ENCODE assay signal across 23 cellular contexts in genomic region chr15:48281674-48282073, GRCh38.
"Had no signal": no experiment of that assay in that cellular context is flagged by ENCODE, and none has a peak within 500 bp of the region (broad histone marks: within the 10 kb centered on the region; RNA-seq: fewer than 3 reads in every experiment).

No MANE protein-coding gene starts in this region.

- H3K27ac Mint-ChIP-seq: activated B cell treated with CpG ODN at 0.5 μM for 24 hours; activated CD4-positive, alpha-beta memory T cell treated with anti-CD3 and anti-CD28 coated beads for 36 hours; activated CD8-positive, alpha-beta memory T cell treated with anti-CD3 and anti-CD28 coated beads, Interleukin-2, amount 10 ng/mL, durations not matched to agents 7 days and 5 days; activated naive CD8-positive, alpha-beta T cell treated with anti-CD3 and anti-CD28 coated beads for 36 hours; activated T-helper 17 cell treated with anti-CD3 and anti-CD28 coated beads, Interleukin-2, amount 50 U/mL, for 72 hours; memory B cell; naive thymus-derived CD4-positive, alpha-beta T cell; stimulated activated memory B cell treated with anti-CD40 and anti-IgM and Interleukin-4, amounts not matched to agents 10 μg/mL and 1 μg/mL and 100 μg/mL, for 72 hours had no signal

- H3K4me1 Mint-ChIP-seq: activated T-helper 17 cell treated with anti-CD3 and anti-CD28 coated beads, Interleukin-2, amount 50 U/mL, for 72 hours; central memory CD8-positive, alpha-beta T cell had no signal

- H3K4me3 Mint-ChIP-seq: activated B cell treated with CpG ODN at 0.5 μM for 24 hours; activated CD4-positive, alpha-beta memory T cell treated with anti-CD3 and anti-CD28 coated beads for 36 hours; activated CD8-positive, alpha-beta memory T cell treated with anti-CD3 and anti-CD28 coated beads, Interleukin-2, amount 10 ng/mL, durations not matched to agents 7 days and 5 days; activated naive CD8-positive, alpha-beta T cell treated with anti-CD3 and anti-CD28 coated beads for 36 hours; activated T-helper 17 cell treated with anti-CD3 and anti-CD28 coated beads, Interleukin-2, amount 50 U/mL, for 72 hours; brain; central memory CD8-positive, alpha-beta T cell; memory B cell; naive thymus-derived CD4-positive, alpha-beta T cell; stimulated activated memory B cell treated with anti-CD40 and anti-IgM and Interleukin-4, amounts not matched to agents 10 μg/mL and 1 μg/mL and 100 μg/mL, for 72 hours had no signal

- ATAC-seq: activated CD8-positive, alpha-beta memory T cell treated with anti-CD3 and anti-CD28 coated beads, Interleukin-2, amount 10 ng/mL, durations not matched to agents 7 days and 5 days; activated T-helper 17 cell treated with anti-CD3 and anti-CD28 coated beads, Interleukin-2, amount 50 U/mL, for 72 hours; naive thymus-derived CD4-positive, alpha-beta T cell; sciatic nerve; stimulated activated memory B cell treated with anti-CD40 and anti-IgM and Interleukin-4, amounts not matched to agents 10 μg/mL and 1 μg/mL and 100 μg/mL, for 72 hours; upper lobe of right lung had no signal

- H3K27ac ChIP-seq: coronary artery, esophagus squamous epithelium, hepatocyte, parathyroid adenoma, upper lobe of right lung had no signal

- H3K36me3 ChIP-seq: esophagus squamous epithelium, thoracic aorta, upper lobe of right lung had no signal

- H3K4me1 ChIP-seq: parathyroid adenoma, upper lobe of right lung had no signal

- H3K36me3 Mint-ChIP-seq: activated CD4-positive, alpha-beta memory T cell treated with anti-CD3 and anti-CD28 coated beads for 36 hours; activated CD8-positive, alpha-beta memory T cell treated with anti-CD3 and anti-CD28 coated beads, Interleukin-2, amount 10 ng/mL, durations not matched to agents 7 days and 5 days; activated naive CD8-positive, alpha-beta T cell treated with anti-CD3 and anti-CD28 coated beads for 36 hours; brain; memory B cell; naive thymus-derived CD4-positive, alpha-beta T cell; stimulated activated memory B cell treated with anti-CD40 and anti-IgM and Interleukin-4, amounts not matched to agents 10 μg/mL and 1 μg/mL and 100 μg/mL, for 72 hours had no signal

- H3K27me3 ChIP-seq: upper lobe of right lung had no signal

- H3K27me3 Mint-ChIP-seq: stimulated activated memory B cell treated with anti-CD40 and anti-IgM and Interleukin-4, amounts not matched to agents 10 μg/mL and 1 μg/mL and 100 μg/mL, for 72 hours had no signal

- H3K9me3 Mint-ChIP-seq: activated B cell treated with CpG ODN at 0.5 μM for 24 hours; activated CD4-positive, alpha-beta memory T cell treated with anti-CD3 and anti-CD28 coated beads for 36 hours; activated naive CD8-positive, alpha-beta T cell treated with anti-CD3 and anti-CD28 coated beads for 36 hours; activated T-helper 17 cell treated with anti-CD3 and anti-CD28 coated beads, Interleukin-2, amount 50 U/mL, for 72 hours; brain; central memory CD8-positive, alpha-beta T cell; memory B cell; naive thymus-derived CD4-positive, alpha-beta T cell; stimulated activated memory B cell treated with anti-CD40 and anti-IgM and Interleukin-4, amounts not matched to agents 10 μg/mL and 1 μg/mL and 100 μg/mL, for 72 hours had no signal

- FAIRE-seq: endothelial cell of umbilical vein had no signal

- DNase-seq: activated B cell treated with CpG ODN at 0.5 μM for 24 hours; activated CD4-positive, alpha-beta memory T cell treated with anti-CD3 and anti-CD28 coated beads for 36 hours; activated CD4-positive, alpha-beta T cell treated with anti-CD3 and anti-CD28 coated beads for 4 hours; activated CD8-positive, alpha-beta memory T cell treated with anti-CD3 and anti-CD28 coated beads, Interleukin-2, amount 10 ng/mL, durations not matched to agents 7 days and 5 days; activated naive CD4-positive, alpha-beta T cell; activated naive CD8-positive, alpha-beta T cell treated with anti-CD3 and anti-CD28 coated beads for 36 hours; amniotic stem cell; effector CD4-positive, alpha-beta T cell; esophagus squamous epithelium; naive thymus-derived CD4-positive, alpha-beta T cell; stimulated activated CD4-positive, alpha-beta T cell treated with anti-CD3 and anti-CD28 coated beads, Interleukin-4, amount 100 ng/mL, for 4 hours; upper lobe of right lung had no signal

- H3K9ac ChIP-seq: parathyroid adenoma had no signal

- H3K9me3 ChIP-seq: esophagus squamous epithelium, thoracic aorta, upper lobe of right lung had no signal

- H3K4me3 ChIP-seq: coronary artery, esophagus squamous epithelium, hepatocyte, thoracic aorta, upper lobe of right lung had no signal
